Comparison of ENCODE assay signal across 17 cellular contexts in genomic region chr4:108008721-108009120, GRCh38. TPM values are rescaled to one million over a fixed set of nuclear protein-coding genes. Genes with fewer than 3 reads are reported as not detected.
DNase-seq lines count a peak whose midpoint lies in the region; ATAC-seq, FAIRE-seq and TF ChIP-seq lines count a peak whose summit lies in the region.
"Had no signal": no experiment of that assay in that cellular context is flagged by ENCODE, and none has a peak within 500 bp of the region (broad histone marks: within the 10 kb centered on the region; RNA-seq: fewer than 3 reads in every experiment).

No MANE protein-coding gene starts in this region.

- H4K20me1 ChIP-seq in astrocyte (ENCODE audit: insufficient read depth, low read length): no peaks in the 10 kb centered on the region
- H4K20me1 ChIP-seq in hepatocyte (ENCODE audit: insufficient read depth, poor library complexity, severe bottlenecking): no peaks in the 10 kb centered on the region
- no peaks in the 10 kb centered on the region for H4K20me1 ChIP-seq in Karpas-422 (ENCODE audit: insufficient read depth, low read depth, low read length)

- TF ChIP-seq CTCF in heart right ventricle (IDR thresholded peaks at IDR 0.05) (no peak), astrocyte (IDR thresholded peaks at IDR 0.05; ENCODE audit: insufficient read depth, low read depth, low read length) (no peak), hepatocyte (IDR thresholded peaks at IDR 0.05; ENCODE audit: poor library complexity) (no peak)

- DNase-seq in heart right ventricle (no peak), Right ventricle myocardium inferior (ENCODE audit: missing footprints) (no peak), astrocyte (ENCODE audit: low read depth) (peak; percentile 51), hepatocyte (ENCODE audit: low spot score) (no peak), aorta (no peak), small intestine (no peak), KG1 (lab: John Stamatoyannopoulos, UW) (no peak), Karpas-422 (no peak)
- DNase-seq: ACHN; activated CD8-positive, alpha-beta memory T cell treated with anti-CD3 and anti-CD28 coated beads for 24 hours; activated naive CD4-positive, alpha-beta T cell treated with anti-CD3 and anti-CD28 coated beads, Interleukin-2, amount 50 U/mL, for 16 hours; DMS53; NCI-H1105 treated with DMSO at 0.1 percent for 48 hours; NCI-H510A had no signal

- no peak overlapping the region for H3K9ac ChIP-seq in astrocyte (ENCODE audit: low read length)
- H3K9ac ChIP-seq in Karpas-422 (ENCODE audit: low read length): no peak overlapping the region

- no peaks in the 10 kb centered on the region for H3K9me2 ChIP-seq in hepatocyte (replicated peaks; ENCODE audit: insufficient read depth)
- no peaks in the 10 kb centered on the region for H3K9me2 ChIP-seq in Karpas-422 (replicated peaks; ENCODE audit: insufficient read depth, low read length)

- H2AFZ ChIP-seq in astrocyte (ENCODE audit: low read depth, low read length): no peak overlapping the region
- no peak overlapping the region for H2AFZ ChIP-seq in hepatocyte
- H2AFZ ChIP-seq in Karpas-422 (ENCODE audit: low read length): no peak overlapping the region

- H3K27me3 ChIP-seq in heart right ventricle: no peaks in the 10 kb centered on the region
- H3K27me3 ChIP-seq in astrocyte (ENCODE audit: insufficient read depth, low read length): no peaks in the 10 kb centered on the region
- H3K27me3 ChIP-seq in hepatocyte: no peaks in the 10 kb centered on the region
- no peaks in the 10 kb centered on the region for H3K27me3 ChIP-seq in aorta (ENCODE audit: control insufficient read depth in 1 of 2, insufficient read depth in 2 of 2, low read length in 1 of 2)
- H3K27me3 ChIP-seq in small intestine (ENCODE audit: control insufficient read depth in 2 of 2, insufficient read depth in 2 of 2, low read length in 2 of 2): no peaks in the 10 kb centered on the region
- H3K27me3 ChIP-seq in Karpas-422 (ENCODE audit: low read length): no peaks in the 10 kb centered on the region
- H3K27me3 ChIP-seq: vagina had no signal

- H3K27me3 Mint-ChIP-seq in astrocyte (ENCODE audit: low read depth, unreplicated experiment): no peaks in the 10 kb centered on the region

- H3K4me1 ChIP-seq in heart right ventricle: peaks cover 0 to 42% (median 20%) of the 10 kb centered on the region in 9 donors
- peaks cover 6% of the 10 kb centered on the region for H3K4me1 ChIP-seq in astrocyte (ENCODE audit: insufficient read depth, low read length)
- peaks cover 3% of the 10 kb centered on the region for H3K4me1 ChIP-seq in hepatocyte (ENCODE audit: insufficient read depth)
- peaks cover 7 to 12% of the 10 kb centered on the region in 2 donors for H3K4me1 ChIP-seq in aorta (ENCODE audit: control insufficient read depth in 1 of 2, insufficient read depth in 2 of 2, low read length in 2 of 2)
- H3K4me1 ChIP-seq in small intestine (ENCODE audit: control insufficient read depth in 2 of 2, insufficient read depth in 1 of 2, low read depth in 1 of 2, low read length in 1 of 2): no peaks in the 10 kb centered on the region
- H3K4me1 ChIP-seq in Karpas-422 (ENCODE audit: low read length): peaks cover 9% of the 10 kb centered on the region
- H3K4me1 ChIP-seq: vagina had no signal

- H3K79me2 ChIP-seq in astrocyte (ENCODE audit: insufficient read depth, low read length) (no peaks in the 10 kb centered on the region), hepatocyte (peaks cover 35% of the 10 kb centered on the region), Karpas-422 (ENCODE audit: low read length) (peaks cover 60% of the 10 kb centered on the region)

- H3K27ac Mint-ChIP-seq in astrocyte (ENCODE audit: unreplicated experiment): peak overlapping the region; percentile 49

- intact Hi-C loops in heart right ventricle (cut with DNase I): no loop called here
- intact Hi-C loops in Right ventricle myocardium inferior (cut with DNase I): no loop called here
- intact Hi-C loops in aorta (cut with DNase I): no loop called here

- WGBS in heart right ventricle, 2 donors: 71 to 77% methylated on average over 2 of the region's 2 CpGs
- WGBS in hepatocyte (ENCODE audit: low lambda C conversion rate, missing lambda C conversion rate): 87% methylated on average over 2 of the region's 2 CpGs
- 65% methylated on average over 2 of the region's 2 CpGs for WGBS in aorta, 2 donors
- 92 to 94% (median 93%) methylated on average over 2 of the region's 2 CpGs for WGBS in small intestine, 3 donors

- peaks cover 17% of the 10 kb centered on the region for H3K4me1 Mint-ChIP-seq in astrocyte (ENCODE audit: low read depth, unreplicated experiment)

- H3K4me3 ChIP-seq in heart right ventricle: no peak overlapping the region
- H3K4me3 ChIP-seq in astrocyte (ENCODE audit: insufficient read depth, low read depth, low read length): no peak overlapping the region
- no peak overlapping the region for H3K4me3 ChIP-seq in hepatocyte
- H3K4me3 ChIP-seq in aorta (ENCODE audit: low read length in 2 of 2): no peak overlapping the region
- no peak overlapping the region for H3K4me3 ChIP-seq in small intestine (ENCODE audit: low read depth in 1 of 2, low read length in 2 of 2)
- no peak overlapping the region for H3K4me3 ChIP-seq in Karpas-422 (ENCODE audit: low read length)
- H3K4me3 ChIP-seq: vagina had no signal

- peak in 6 of 8 donors; percentile 44 to 81 (median 56) for ATAC-seq in heart right ventricle
- ATAC-seq in Right ventricle myocardium inferior: no peak
- peak; percentile 59 for ATAC-seq in aorta (ENCODE audit: low FRiP score)

- H3K36me3 ChIP-seq in heart right ventricle (peaks cover 0 to 33% (median 5%) of the 10 kb centered on the region in 9 donors), astrocyte (ENCODE audit: insufficient read depth, low read length) (no peaks in the 10 kb centered on the region), hepatocyte (replicated peaks; ENCODE audit: insufficient read depth, low read depth) (no peaks in the 10 kb centered on the region), aorta (ENCODE audit: control insufficient read depth in 1 of 2, insufficient read depth in 2 of 2, low read length in 1 of 2) (no peaks in the 10 kb centered on the region), small intestine (ENCODE audit: control insufficient read depth in 2 of 2, insufficient read depth in 2 of 2, low read length in 2 of 2) (peaks cover 2 to 3% of the 10 kb centered on the region in 2 donors), Karpas-422 (ENCODE audit: insufficient read depth, low read length) (peaks cover 14% of the 10 kb centered on the region)

- H3K4me3 Mint-ChIP-seq in astrocyte (ENCODE audit: unreplicated experiment): no peak overlapping the region

- no peak overlapping the region for H3K4me2 ChIP-seq in astrocyte (ENCODE audit: low read length)
- H3K4me2 ChIP-seq in hepatocyte: no peak overlapping the region
- H3K4me2 ChIP-seq in Karpas-422 (ENCODE audit: low read depth, low read length, poor library complexity, severe bottlenecking): no peak overlapping the region

- H3K27ac ChIP-seq in heart right ventricle (peak overlapping the region in 4 of 10 donors; percentile 9 to 61 (median 26)), astrocyte (ENCODE audit: low read depth, low read length) (no peak overlapping the region), hepatocyte (peak overlapping the region; percentile 37), aorta (ENCODE audit: low read depth in 1 of 2, low read length in 2 of 2) (no peak overlapping the region), small intestine (ENCODE audit: low read depth in 1 of 2, low read length in 1 of 2) (no peak overlapping the region), Karpas-422 (ENCODE audit: low read length) (no peak overlapping the region)
- H3K27ac ChIP-seq: vagina had no signal

- peaks cover 12% of the 10 kb centered on the region for H3K36me3 Mint-ChIP-seq in astrocyte (ENCODE audit: low read depth, unreplicated experiment)

- FAIRE-seq in astrocyte (lab: Jason Lieb, UNC): peak; percentile 49
- no peak for FAIRE-seq in small intestine (lab: Jason Lieb, UNC)
- FAIRE-seq: colon, TTC549 had no signal

- H3K9me3 ChIP-seq in heart right ventricle: no peaks in the 10 kb centered on the region
- H3K9me3 ChIP-seq in astrocyte (ENCODE audit: insufficient read depth, low read depth, low read length): no peaks in the 10 kb centered on the region
- H3K9me3 ChIP-seq in hepatocyte (ENCODE audit: low read depth): no peaks in the 10 kb centered on the region
- H3K9me3 ChIP-seq in aorta (ENCODE audit: control insufficient read depth, low read length): no peaks in the 10 kb centered on the region
- H3K9me3 ChIP-seq in small intestine (ENCODE audit: control insufficient read depth, low read depth): no peaks in the 10 kb centered on the region
- H3K9me3 ChIP-seq in Karpas-422 (ENCODE audit: low read length): no peaks in the 10 kb centered on the region
- H3K9me3 ChIP-seq: vagina had no signal

- H3K9me3 Mint-ChIP-seq in astrocyte (ENCODE audit: unreplicated experiment): no peaks in the 10 kb centered on the region

RNA-seq across cellular contexts. Expression of gene HADH, which starts 19.0 kb away (rescaled TPM):
- total RNA-seq in heart right ventricle: 100 to 1,000 TPM; 163 to 295 (median 238) TPM
- polyA plus RNA-seq in heart right ventricle: 100 to 1,000 TPM in 1 of 2 donors, 10 to 100 TPM in 1; 58.2 to 134 TPM
- total RNA-seq in Right ventricle myocardium inferior: 260 TPM
- 21.2 and 24.2 TPM in 2 replicates for total RNA-seq in astrocyte
- total RNA-seq in hepatocyte: 76.7 and 78.1 TPM in 2 replicates
- 61.8 and 83.5 TPM in 2 replicates for polyA plus RNA-seq in hepatocyte
- total RNA-seq in aorta: 10 to 100 TPM; 38.2 to 79.2 TPM
- 10 to 100 TPM; 45.4 to 67.6 TPM for polyA plus RNA-seq in aorta
- 100 to 1,000 TPM in 2 of 3 donors, 10 to 100 TPM in 1; 81.9 to 166 (median 113) TPM for polyA plus RNA-seq in small intestine
- total RNA-seq in Karpas-422 (2014; rRNA removed; shearing (Covaris generic); ENCODE audit: low replicate concordance): 20.2 and 41.6 TPM in 2 replicates
